Comparison of ENCODE assay signal across 14 cellular contexts in genomic region chr4:17448689-17449088, GRCh38.
DNase-seq lines count a peak whose midpoint lies in the region; ATAC-seq and TF ChIP-seq lines count a peak whose summit lies in the region.
"Had no signal": no experiment of that assay in that cellular context is flagged by ENCODE, and none has a peak within 500 bp of the region (broad histone marks: within the 10 kb centered on the region; RNA-seq: fewer than 3 reads in every experiment).

No MANE protein-coding gene starts in this region.

- TF ChIP-seq CTCF in choroid plexus epithelial cell (conservative IDR thresholded peaks at IDR 0.05; ENCODE audit: low read depth, low read length): no peak

- H4K8ac ChIP-seq in mesenchymal stem cell (ENCODE audit: low read length): no peak overlapping the region

- 40% methylated on average over 2 of the region's 3 CpGs for WGBS in mesenchymal stem cell

- ATAC-seq in GM18517 (IDR thresholded peaks at IDR 0.05; ENCODE audit: unreplicated experiment) (peak; percentile 57), GM19452 (IDR thresholded peaks at IDR 0.05; ENCODE audit: unreplicated experiment) (no peak)

- no peak overlapping the region for H2AFZ ChIP-seq in mesenchymal stem cell (ENCODE audit: low read depth, low read length)

- H3K4me3 ChIP-seq in choroid plexus epithelial cell (ENCODE audit: low read depth, low read length) (no peak overlapping the region), mesenchymal stem cell (ENCODE audit: insufficient read depth in 1 of 2, low read depth in 1 of 2, low read length in 2 of 2) (no peak overlapping the region)
- H3K4me3 ChIP-seq: coronary artery, upper lobe of left lung had no signal

- no peak overlapping the region for H3K18ac ChIP-seq in mesenchymal stem cell (ENCODE audit: low read depth in 1 of 2, low read length in 2 of 2)

- DNase-seq in M059J (ENCODE audit: low read depth): peak; percentile 71
- DNase-seq in choroid plexus epithelial cell (ENCODE audit: low read depth): peak; percentile 78
- DNase-seq in mesenchymal stem cell: peak; percentile 61
- DNase-seq in HUDEP-2 (lab: John Stamatoyannopoulos, UW; ENCODE audit: unreplicated experiment in 76 of 76): no peak
- no peak for DNase-seq in NCI-H1436 (lab: John Stamatoyannopoulos, UW)
- DNase-seq in GM19240 (ENCODE audit: insufficient read length, low spot score): no peak
- DNase-seq: Caco-2, NCI-H82, nucleus accumbens, T-helper 2 cell, upper lobe of left lung had no signal

- no peak overlapping the region for H2BK12ac ChIP-seq in mesenchymal stem cell (ENCODE audit: low read length in 2 of 2)

- no peak overlapping the region for H4K91ac ChIP-seq in mesenchymal stem cell (ENCODE audit: low read length)

- H3K36me3 ChIP-seq in mesenchymal stem cell (ENCODE audit: control insufficient read depth in 1 of 2, insufficient read depth in 2 of 2, low read depth in 1 of 2, low read length in 2 of 2): no peaks in the 10 kb centered on the region
- H3K36me3 ChIP-seq: upper lobe of left lung had no signal

- no peaks in the 10 kb centered on the region for H3K79me1 ChIP-seq in mesenchymal stem cell (replicated peaks; ENCODE audit: low read length, poor library complexity, severe bottlenecking)

- no peak overlapping the region for H3K23ac ChIP-seq in mesenchymal stem cell (ENCODE audit: low read length in 2 of 2)

- H2BK15ac ChIP-seq in mesenchymal stem cell (ENCODE audit: low read depth, poor library complexity, severe bottlenecking): no peak overlapping the region

- H2BK5ac ChIP-seq in mesenchymal stem cell (ENCODE audit: low read depth, low read length, poor library complexity, severe bottlenecking): no peak overlapping the region

- H2AK5ac ChIP-seq in mesenchymal stem cell (ENCODE audit: low read length, severe bottlenecking): no peak overlapping the region

- peak overlapping the region; percentile 40 for H3K9ac ChIP-seq in mesenchymal stem cell (ENCODE audit: low read length)

- H3K4ac ChIP-seq in mesenchymal stem cell (ENCODE audit: low read depth in 1 of 2, low read length in 2 of 2): no peak overlapping the region

- no peak overlapping the region for H2BK120ac ChIP-seq in mesenchymal stem cell (ENCODE audit: low read depth, low read length)

- no peak overlapping the region for H3K27ac ChIP-seq in mesenchymal stem cell (ENCODE audit: low read length, poor library complexity, severe bottlenecking)
- H3K27ac ChIP-seq: upper lobe of left lung had no signal

- H3K27me3 ChIP-seq in mesenchymal stem cell (ENCODE audit: control insufficient read depth in 1 of 2, insufficient read depth in 1 of 2, low read length in 2 of 2): no peaks in the 10 kb centered on the region
- H3K27me3 ChIP-seq: upper lobe of left lung had no signal

- H3K9me3 ChIP-seq in mesenchymal stem cell (ENCODE audit: control insufficient read depth, low read length): peaks cover 4% of the 10 kb centered on the region
- H3K9me3 ChIP-seq: Caco-2, upper lobe of left lung had no signal

- no peak overlapping the region for H3K4me2 ChIP-seq in mesenchymal stem cell (ENCODE audit: low read length, poor library complexity, severe bottlenecking)

- no peaks in the 10 kb centered on the region for H3K4me1 ChIP-seq in mesenchymal stem cell (ENCODE audit: control insufficient read depth, insufficient read depth, low read depth, low read length)
- H3K4me1 ChIP-seq: Caco-2 had no signal

- H3K14ac ChIP-seq in mesenchymal stem cell (ENCODE audit: low read length in 2 of 2): no peak overlapping the region

Comparison
In these comparisons a context has a peak if more than half of its experiments do, and no peak if none do; other contexts are left out.
1. DNase-seq: peak in M059J (single experiment), choroid plexus epithelial cell (single experiment) and mesenchymal stem cell (single experiment); none in HUDEP-2 (0 of 76), NCI-H1436 (single experiment) and GM19240 (single experiment).